In the genomic region with DNA sequence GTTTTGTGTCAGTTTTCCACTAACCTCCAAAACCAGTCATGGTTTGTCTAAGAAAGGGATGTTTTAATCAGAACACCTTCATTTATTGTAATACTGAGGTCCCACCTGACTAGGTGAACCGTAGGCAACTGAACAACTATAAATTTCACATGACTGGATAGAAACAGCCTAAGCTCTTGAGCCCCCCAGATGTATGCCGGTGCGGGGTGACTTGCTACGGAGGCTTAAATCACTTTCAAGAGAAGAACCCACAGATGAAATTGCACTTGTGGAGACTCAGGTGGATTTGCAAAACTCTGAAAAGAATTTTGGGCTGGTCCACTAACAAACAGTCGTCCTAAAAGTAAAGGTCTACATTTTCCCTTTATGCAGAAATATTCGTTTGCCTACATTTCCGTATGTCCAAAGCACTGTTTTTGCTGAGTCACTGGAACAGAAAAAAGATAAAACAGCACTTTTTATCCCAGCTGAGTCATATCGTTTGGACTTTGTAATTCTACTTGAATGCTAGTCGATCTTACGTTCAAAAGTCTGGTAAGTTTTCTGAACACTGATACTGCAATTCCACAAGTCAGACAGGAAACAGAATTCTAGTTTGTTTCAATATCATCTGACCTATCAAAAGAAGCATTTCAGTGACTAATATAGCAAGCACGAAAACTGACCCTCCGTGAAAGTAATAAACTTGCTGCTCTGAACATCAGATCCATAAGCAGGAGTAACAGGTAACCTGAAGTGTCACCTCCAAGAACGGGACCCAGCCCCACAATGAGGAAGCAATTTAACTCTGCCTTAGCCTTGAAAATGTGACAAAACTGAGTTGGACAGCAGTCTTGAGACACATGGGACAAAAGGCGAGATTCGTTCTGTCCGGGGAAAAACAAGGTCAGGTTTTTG, we compare ENCODE assay signal across 8 cellular contexts. TPM values are rescaled to one million over a fixed set of nuclear protein-coding genes. Genes with fewer than 3 reads are reported as not detected.
DNase-seq lines count a peak whose midpoint lies in the region; ATAC-seq and TF ChIP-seq lines count a peak whose summit lies in the region.

No MANE protein-coding gene starts in this region.

- no peak overlapping the region for H2AK5ac ChIP-seq in H9 (ENCODE audit: insufficient read length, low read length)

- no CpG with 5 or more reads among the region's 16 CpGs for WGBS in H9 (ENCODE audit: extremely low coverage, insufficient read length, low lambda C conversion rate)
- WGBS in esophagus muscularis mucosa, result 34% methylated on average over 16 of the region's 16 CpGs

- H3F3A ChIP-seq in PC-9 (ENCODE audit: insufficient read depth, low read depth), result peaks cover 36% of the 10 kb centered on the region

- CTCF ChIA-PET in PC-9 (lab: Charles Lee), result interaction anchor here (0.9 kb wide), 1 partner anchor 210 kb away, joined by 3 read pairs; no protein-coding TSS in a partner anchor

- H3K9me2 ChIP-seq in PC-9 (ENCODE audit: insufficient read depth), result no peaks in the 10 kb centered on the region

- H2BK5ac ChIP-seq in H9 (ENCODE audit: insufficient read length, low read length), result no peak overlapping the region

- no peaks in the 10 kb centered on the region for H3K79me2 ChIP-seq in H9 (ENCODE audit: insufficient read depth, low read length)
- peaks cover 75% of the 10 kb centered on the region for H3K79me2 ChIP-seq in PC-9 (ENCODE audit: low read depth)
- peaks cover 63% of the 10 kb centered on the region for H3K79me2 ChIP-seq in osteoblast (ENCODE audit: insufficient read depth, low read length)

- no peaks in the 10 kb centered on the region for H3K9me3 ChIP-seq in H9 (ENCODE audit: control insufficient read depth, low read depth, low read length)
- no peaks in the 10 kb centered on the region for H3K9me3 ChIP-seq in PC-9 (ENCODE audit: insufficient read depth, low read depth)
- H3K9me3 ChIP-seq in esophagus muscularis mucosa, result no peaks in the 10 kb centered on the region
- no peaks in the 10 kb centered on the region for H3K9me3 ChIP-seq in osteoblast (ENCODE audit: low read depth, low read length)

- H4K8ac ChIP-seq in H9 (replicated peaks; ENCODE audit: insufficient read length, low read depth, low read length), result no peak overlapping the region

- H3K27ac ChIP-seq in H9 (ENCODE audit: insufficient read length, low read depth, low read length) (no peak overlapping the region), PC-9 (peak overlapping the region; percentile 94), esophagus muscularis mucosa (replicated peaks in 1 of 4) (peak overlapping the region; percentile 62 to 71 (median 66)), osteoblast (ENCODE audit: low read depth, low read length) (peak overlapping the region; percentile 88)

- ATAC-seq in GM21717 (IDR thresholded peaks at IDR 0.05; ENCODE audit: unreplicated experiment), result no peak

- H2AFZ ChIP-seq in H9 (ENCODE audit: low read length) (no peak overlapping the region), PC-9 (peak overlapping the region; percentile 18; the same call in 1 of the 2 replicates), osteoblast (ENCODE audit: low read length) (peak overlapping the region; percentile 81)

- no peaks in the 10 kb centered on the region for H4K20me1 ChIP-seq in H9 (ENCODE audit: control insufficient read depth, insufficient read depth, insufficient read length)
- no peaks in the 10 kb centered on the region; the same call in none of the 2 replicates for H4K20me1 ChIP-seq in PC-9 (ENCODE audit: insufficient read depth)
- H4K20me1 ChIP-seq in osteoblast (ENCODE audit: insufficient read depth, low read length), result peaks cover 6% of the 10 kb centered on the region

- DNase-seq in CD1c-positive myeloid dendritic cell (ENCODE audit: extremely low spot score), result peak; percentile 67
- DNase-seq in H9, result no peak
- peak; percentile 52 to 98 for DNase-seq in PC-9
- DNase-seq in esophagus muscularis mucosa (ENCODE audit: extremely low spot score), result peak; percentile 85
- DNase-seq in osteoblast (ENCODE audit: insufficient read length, low spot score, missing footprints), result peak; percentile 89
- DNase-seq in NCI-H1417 treated with DMSO at 0.1 percent for 48 hours (lab: John Stamatoyannopoulos, UW), result no peak
- DNase-seq in DMS79 (lab: John Stamatoyannopoulos, UW), result no peak

- peaks cover 3% of the 10 kb centered on the region; the same call in 1 of the 2 replicates for H3K36me3 ChIP-seq in PC-9 (ENCODE audit: low read depth)
- no peaks in the 10 kb centered on the region for H3K36me3 ChIP-seq in esophagus muscularis mucosa
- no peaks in the 10 kb centered on the region for H3K36me3 ChIP-seq in osteoblast (ENCODE audit: insufficient read depth, low read length)

- no peak overlapping the region for H3K56ac ChIP-seq in H9 (ENCODE audit: insufficient read length, low read depth, low read length)

- H3K27me3 Mint-ChIP-seq in H9 (ENCODE audit: low read depth), result no peaks in the 10 kb centered on the region

- H4K91ac ChIP-seq in H9 (ENCODE audit: insufficient read length, low read depth, low read length), result no peak overlapping the region

- peaks cover 4% of the 10 kb centered on the region; the same call in 1 of the 2 replicates for H3K4me1 ChIP-seq in H9 (ENCODE audit: insufficient read depth, low read length)
- H3K4me1 ChIP-seq in PC-9 (replicated peaks; ENCODE audit: insufficient read depth), result peaks cover 51% of the 10 kb centered on the region
- peaks cover 7 to 65% (median 56%) of the 10 kb centered on the region in 4 donors for H3K4me1 ChIP-seq in esophagus muscularis mucosa
- peaks cover 26% of the 10 kb centered on the region for H3K4me1 ChIP-seq in osteoblast (ENCODE audit: insufficient read depth, low read length)

- no peak overlapping the region for H3K14ac ChIP-seq in H9 (ENCODE audit: insufficient read depth, low read length)

- no peak overlapping the region for H3K23ac ChIP-seq in H9 (ENCODE audit: insufficient read length, low read depth, low read length)

- peaks cover 6 to 15% of the 10 kb centered on the region in 2 experiments; a peak in 3 of 4 replicates for H3K4me1 Mint-ChIP-seq in H9

- no peak overlapping the region for H2BK12ac ChIP-seq in H9 (ENCODE audit: insufficient read length, low read depth, low read length)

- H3K4me2 ChIP-seq in H9 (ENCODE audit: insufficient read depth, insufficient read length, low read length) (no peak overlapping the region), PC-9 (peak overlapping the region; percentile 89), osteoblast (ENCODE audit: insufficient read depth, low read length) (peak overlapping the region; percentile 92)

- H3K4me3 ChIP-seq in PC-9, result peak overlapping the region; percentile 46
- peak overlapping the region; percentile 16 to 40 (median 32) for H3K4me3 ChIP-seq in esophagus muscularis mucosa
- H3K4me3 ChIP-seq in osteoblast (ENCODE audit: insufficient read depth, low read length), result peak overlapping the region; percentile 69

- BruUV-seq in PC-9 (replicated peaks; lab: Mats Ljungman, UMichigan), result TSS peak; percentile 40

- no peaks in the 10 kb centered on the region for H3K23me2 ChIP-seq in H9 (ENCODE audit: insufficient read length, low read depth, low read length, poor library complexity, severe bottlenecking)

- no peak overlapping the region for H3K4me3 Mint-ChIP-seq in H9

- intact Hi-C loops in PC-9 (cut with micrococcal nuclease; ENCODE audit: unreplicated experiment) (loop anchor here (1.0 to 5.0 kb wide), 3 partner anchors 16 to 90 kb away; no protein-coding TSS in a partner anchor), esophagus muscularis mucosa (cut with DNase I) (no loop called here)

- no peak overlapping the region for H2BK15ac ChIP-seq in H9 (ENCODE audit: low read depth, low read length)

- POLR2A ChIA-PET in PC-9 (lab: Charles Lee; ENCODE audit: unreplicated experiment), result interaction anchor here (0.8 kb wide), 1 partner anchor 157 kb away, joined by 3 read pairs; no protein-coding TSS in a partner anchor

- no peak overlapping the region for H3K4ac ChIP-seq in H9 (ENCODE audit: low read depth, low read length)

- TF ChIP-seq CTCF in H9 (conservative IDR thresholded peaks at IDR 0.05) (no peak), PC-9 (conservative IDR thresholded peaks at IDR 0.05) (no peak), esophagus muscularis mucosa (IDR thresholded peaks at IDR 0.05) (no peak), osteoblast (IDR thresholded peaks at IDR 0.05; ENCODE audit: extremely low read depth, low read depth, low read length) (no peak)

- H3K27me3 ChIP-seq in H9 (ENCODE audit: insufficient read depth, low read length), result no peaks in the 10 kb centered on the region
- H3K27me3 ChIP-seq in PC-9 (ENCODE audit: insufficient read depth, low read depth), result no peaks in the 10 kb centered on the region
- H3K27me3 ChIP-seq in esophagus muscularis mucosa, result no peaks in the 10 kb centered on the region
- no peaks in the 10 kb centered on the region for H3K27me3 ChIP-seq in osteoblast (ENCODE audit: insufficient read depth, low read length)

- peak overlapping the region in 2 of 3 experiments; percentile 21 to 24; a peak in 1 of 7 replicates for H3K27ac Mint-ChIP-seq in H9

- no peak for TF ChIP-seq POLR2A in esophagus muscularis mucosa (IDR thresholded peaks at IDR 0.05; ENCODE audit: low read depth)

- H4K5ac ChIP-seq in H9 (ENCODE audit: insufficient read length, low read depth, low read length), result no peak overlapping the region

- no peak overlapping the region for H2BK20ac ChIP-seq in H9 (ENCODE audit: low read depth, low read length, poor library complexity, severe bottlenecking)

- no peaks in the 10 kb centered on the region for H3K79me1 ChIP-seq in H9 (ENCODE audit: insufficient read depth, low read depth, low read length, poor library complexity, severe bottlenecking)

- H3K9me3 Mint-ChIP-seq in H9, result no peaks in the 10 kb centered on the region

- H3K36me3 Mint-ChIP-seq in H9 (ENCODE audit: insufficient read depth in 1 of 3, low read depth in 3 of 3), result peaks cover 0 to 2% (median 0%) of the 10 kb centered on the region in 3 experiments; a peak in 1 of 7 replicates

- H3T11ph ChIP-seq in H9 (ENCODE audit: low read length), result no peak overlapping the region

- no peak overlapping the region for H2BK120ac ChIP-seq in H9 (ENCODE audit: low read depth, low read length, poor library complexity, severe bottlenecking)

- no peak overlapping the region for H3K9ac ChIP-seq in H9 (ENCODE audit: extremely low read depth, insufficient read length, low read length)

- H3K18ac ChIP-seq in H9 (ENCODE audit: insufficient read length, low read depth, low read length), result no peak overlapping the region

- no peak for TF ChIP-seq EP300 in esophagus muscularis mucosa (IDR thresholded peaks at IDR 0.05)

RNA-seq across cellular contexts. Expression of gene ZNF516, which starts 18.1 kb away (rescaled TPM):
- total RNA-seq in H9 (2021) (22.6 and 22.7 TPM in 2 replicates), PC-9 (2021) (31.5 and 32.7 TPM in 2 replicates), esophagus muscularis mucosa (10 to 100 TPM; 28.5 to 44.9 (median 35.8) TPM), osteoblast (16.3 and 17.7 TPM in 2 replicates)

Comparison
In these comparisons a context has a peak if more than half of its experiments do, and no peak if none do; other contexts are left out.
1. DNase-seq: peak in CD1c-positive myeloid dendritic cell (single experiment), PC-9 (2 of 2), esophagus muscularis mucosa (single experiment) and osteoblast (single experiment); none in H9 (single experiment), NCI-H1417 treated with DMSO at 0.1 percent for 48 hours (single experiment) and DMS79 (single experiment).
2. Peak in every context shown above with its lines, with median percentiles within 50 percentile points of each other: H3K4me3 ChIP-seq.